Comparison of ENCODE assay signal across 14 cellular contexts in the genomic region with DNA sequence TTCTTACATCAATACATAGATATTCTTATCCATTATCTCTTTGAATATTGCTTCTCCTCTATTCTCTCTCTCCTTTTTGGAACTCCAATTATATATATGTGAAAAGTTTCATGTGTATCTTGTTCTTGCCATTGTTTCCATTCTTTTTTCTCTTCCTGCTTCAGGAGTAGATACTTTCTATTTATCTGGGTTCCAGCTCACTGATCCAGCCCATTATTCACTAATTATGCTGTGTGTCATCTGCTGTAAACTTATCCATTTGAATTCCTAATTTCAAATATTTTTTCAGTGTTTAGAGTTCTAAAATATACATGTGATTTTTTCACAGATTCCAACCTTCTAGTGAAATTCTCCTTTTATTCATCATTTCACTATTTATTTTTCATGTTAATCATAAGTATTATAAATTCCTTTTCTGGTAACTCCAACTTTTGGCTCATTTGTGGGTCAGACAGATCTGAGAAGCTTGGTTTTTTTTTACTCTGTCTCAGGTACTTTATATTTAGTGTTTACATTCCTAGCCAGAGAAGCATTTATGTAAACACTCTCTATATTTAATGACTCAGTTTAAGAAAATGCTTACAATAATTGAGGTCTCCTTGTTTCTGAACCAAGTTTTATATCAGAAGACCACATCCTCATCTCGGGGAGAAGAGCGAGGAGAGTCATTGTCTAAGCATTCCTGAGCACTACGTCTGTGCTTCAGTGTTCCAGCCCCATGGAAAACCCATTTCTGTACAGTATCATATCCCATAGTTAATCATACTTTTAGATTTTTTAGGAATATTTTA.
DNase-seq lines count a peak whose midpoint lies in the region; ATAC-seq and TF ChIP-seq lines count a peak whose summit lies in the region.
"Had no signal": no experiment of that assay in that cellular context is flagged by ENCODE, and none has a peak within 500 bp of the region (broad histone marks: within the 10 kb centered on the region; RNA-seq: fewer than 3 reads in every experiment).

No MANE protein-coding gene starts in this region.

- no peak overlapping the region for H3K4me3 ChIP-seq in AG04449 (ENCODE audit: low read depth, low read length)
- H3K4me3 ChIP-seq: BLaER1, K562 had no signal

- TF ChIP-seq CTCF in AG04449 (IDR thresholded peaks at IDR 0.05; ENCODE audit: insufficient read depth, low read length, missing control alignments) = no peak

- DNase-seq in AG04449 (ENCODE audit: low read depth, low spot score) (peak; percentile 73), HCEC 1CT (peak; percentile 81), iris pigment epithelial cell (ENCODE audit: low read depth) (peak; percentile 88), superior temporal gyrus (ENCODE audit: extremely low spot score) (no peak), activated gamma-delta T cell (lab: John Stamatoyannopoulos, UW) (no peak)
- DNase-seq in activated naive CD8-positive, alpha-beta T cell treated with anti-CD3 and anti-CD28 coated beads, Interleukin-2, amount 50 U/mL, for 24 hours = no peak
- DNase-seq: activated CD4-positive, alpha-beta T cell treated with anti-CD3 and anti-CD28 coated beads for 48 hours; NCI-H187 treated with DMSO at 0.1 percent for 48 hours; stimulated activated CD4-positive, alpha-beta T cell treated with anti-CD3 and anti-CD28 coated beads, Interleukin-4, amount 100 ng/mL, for 1 hour; stimulated activated naive B cell treated with anti-CD40 and anti-IgM and Interleukin-4, amounts not matched to agents 10 μg/mL and 1 μg/mL and 100 μg/mL, for 72 hours had no signal

- peak overlapping the region; percentile 33 for H3K4me3 Mint-ChIP-seq in activated naive CD8-positive, alpha-beta T cell treated with anti-CD3 and anti-CD28 coated beads, Interleukin-2, amount 50 U/mL, for 24 hours
- H3K4me3 Mint-ChIP-seq: stimulated activated naive B cell treated with anti-CD40 and anti-IgM and Interleukin-4, amounts not matched to agents 10 μg/mL and 1 μg/mL and 100 μg/mL, for 72 hours had no signal

- peaks cover 11% of the 10 kb centered on the region for H3K9me3 Mint-ChIP-seq in activated naive CD8-positive, alpha-beta T cell treated with anti-CD3 and anti-CD28 coated beads, Interleukin-2, amount 50 U/mL, for 24 hours

- peaks cover 29% of the 10 kb centered on the region for H3K4me1 Mint-ChIP-seq in activated naive CD8-positive, alpha-beta T cell treated with anti-CD3 and anti-CD28 coated beads, Interleukin-2, amount 50 U/mL, for 24 hours

- POLR2A ChIA-PET in AG04449 (lab: Yijun Ruan, JAX) = interaction anchor here (0.6 to 2.5 kb wide), 6 partner anchors 10 to 207 kb away, joined by 3 to 17 read pairs (median 4); a partner anchor contains a TSS

- no peak for ATAC-seq in activated naive CD8-positive, alpha-beta T cell treated with anti-CD3 and anti-CD28 coated beads, Interleukin-2, amount 50 U/mL, for 24 hours
- ATAC-seq in GM18502 (IDR thresholded peaks at IDR 0.05; ENCODE audit: poor library complexity, unreplicated experiment) (no peak), HG02840 (IDR thresholded peaks at IDR 0.05; ENCODE audit: low FRiP score, unreplicated experiment) (no peak)
- ATAC-seq: K562; stimulated activated naive B cell treated with anti-CD40 and anti-IgM and Interleukin-4, amounts not matched to agents 10 μg/mL and 1 μg/mL and 100 μg/mL, for 72 hours had no signal

- CTCF ChIA-PET in AG04449 (lab: Yijun Ruan, JAX) = interaction anchor here (0.6 to 1.8 kb wide), 7 partner anchors 10 to 302 kb away, joined by 3 to 4 read pairs (median 4); no protein-coding TSS in a partner anchor

- peaks cover 10% of the 10 kb centered on the region for H3K36me3 Mint-ChIP-seq in activated naive CD8-positive, alpha-beta T cell treated with anti-CD3 and anti-CD28 coated beads, Interleukin-2, amount 50 U/mL, for 24 hours (ENCODE audit: low read depth)

- H3K27me3 Mint-ChIP-seq in activated naive CD8-positive, alpha-beta T cell treated with anti-CD3 and anti-CD28 coated beads, Interleukin-2, amount 50 U/mL, for 24 hours = no peaks in the 10 kb centered on the region
- H3K27me3 Mint-ChIP-seq: stimulated activated naive B cell treated with anti-CD40 and anti-IgM and Interleukin-4, amounts not matched to agents 10 μg/mL and 1 μg/mL and 100 μg/mL, for 72 hours had no signal

- H3K27ac Mint-ChIP-seq in activated naive CD8-positive, alpha-beta T cell treated with anti-CD3 and anti-CD28 coated beads, Interleukin-2, amount 50 U/mL, for 24 hours = peak overlapping the region; percentile 24
- H3K27ac Mint-ChIP-seq: stimulated activated naive B cell treated with anti-CD40 and anti-IgM and Interleukin-4, amounts not matched to agents 10 μg/mL and 1 μg/mL and 100 μg/mL, for 72 hours had no signal

Comparison
In these comparisons a context has a peak if more than half of its experiments do, and no peak if none do; other contexts are left out.
1. DNase-seq: peak in AG04449 (single experiment), HCEC 1CT (single experiment) and iris pigment epithelial cell (single experiment); none in activated naive CD8-positive, alpha-beta T cell treated with anti-CD3 and anti-CD28 coated beads, Interleukin-2, amount 50 U/mL, for 24 hours (single experiment), superior temporal gyrus (single experiment) and activated gamma-delta T cell (single experiment).